8 cellular contexts compared by ENCODE assay signal in the genomic region with DNA sequence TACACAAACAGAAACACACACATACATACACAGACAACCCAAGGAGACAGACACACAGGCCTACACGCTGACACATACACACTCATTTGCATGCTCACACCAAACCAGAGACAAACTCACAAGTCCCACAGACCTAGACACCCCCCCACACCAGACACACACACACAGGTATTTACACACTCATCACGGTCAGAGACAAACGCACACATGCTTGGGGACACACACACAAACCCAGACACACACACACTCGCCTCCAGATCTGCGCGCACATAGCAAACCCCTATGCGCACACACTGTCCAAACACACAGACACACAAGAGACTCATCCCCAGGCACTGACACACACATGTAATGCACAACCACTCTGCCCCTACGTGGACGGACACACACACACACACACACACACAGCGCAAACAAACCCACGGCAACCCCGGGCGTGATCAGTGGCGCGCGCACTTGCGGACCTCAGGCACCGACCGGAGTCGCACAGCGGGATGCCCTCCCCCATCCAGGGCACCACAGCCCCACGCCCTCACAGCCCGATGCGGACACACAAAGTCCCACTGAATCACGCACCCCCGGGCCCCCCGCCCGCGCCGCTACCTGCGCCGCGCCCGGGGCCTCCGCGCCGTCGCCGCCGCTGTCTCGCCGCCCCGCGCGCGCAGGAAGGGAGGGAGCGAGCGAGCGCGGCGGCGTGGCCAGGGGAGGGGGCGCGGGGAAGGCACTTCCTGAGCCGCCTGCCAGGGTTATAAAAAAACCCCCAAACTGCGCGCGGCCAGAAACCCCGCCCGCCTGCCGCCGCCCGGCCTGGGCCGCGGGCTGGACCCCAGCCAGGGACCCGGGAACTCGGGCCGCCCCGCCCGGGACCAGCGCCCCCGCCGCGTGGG. TPM values are rescaled to one million over a fixed set of nuclear protein-coding genes. Genes with fewer than 3 reads are reported as not detected.
A peak's percentile ranks its signal among the peaks of the same experiment; 100 is the strongest.
DNase-seq lines count a peak whose midpoint lies in the region; ATAC-seq, FAIRE-seq and TF ChIP-seq lines count a peak whose summit lies in the region.

A gene (minus strand): TSS at position 675 of the 887 bp plus-strand sequence. CDS start 5,005 bp downstream, outside the sequence.

- TF ChIP-seq CTCF in astrocyte of the cerebellum (IDR thresholded peaks at IDR 0.05; ENCODE audit: low read depth, low read length, missing control alignments), result no peak

- no peak for FAIRE-seq in small intestine (lab: Jason Lieb, UNC)

- no peak for ATAC-seq in GM19395 (IDR thresholded peaks at IDR 0.05; ENCODE audit: unreplicated experiment)
- no peak for ATAC-seq in HG02981 (IDR thresholded peaks at IDR 0.05; ENCODE audit: unreplicated experiment)

- H3K9me3 ChIP-seq in SJSA1 (replicated peaks) (no peaks in the 10 kb centered on the region), small intestine (ENCODE audit: control insufficient read depth, low read depth) (no peaks in the 10 kb centered on the region)

- H3K27ac ChIP-seq in SJSA1 (peak within 1 kb of the TSS; percentile 64), small intestine (ENCODE audit: low read depth in 1 of 2, low read length in 1 of 2) (peak within 1 kb of the TSS in 1 of 2 donors; percentile 68)

- DNase-seq in CMK (ENCODE audit: low read depth), result peak; percentile 38
- DNase-seq in SJSA1 (ENCODE audit: low read depth in 1 of 2, low spot score in 2 of 2), result peak in 1 of 2 experiments; percentile 53
- DNase-seq in astrocyte of the cerebellum (ENCODE audit: low read depth), result no peak
- DNase-seq in iPS-NIHi11 (ENCODE audit: low spot score), result peak; percentile 68
- no peak for DNase-seq in small intestine
- DNase-seq in NCI-H1436 treated with DMSO at 0.1 percent for 48 hours (lab: John Stamatoyannopoulos, UW), result no peak

- H3K27me3 ChIP-seq in SJSA1 (replicated peaks) (no peaks in the 10 kb centered on the region), small intestine (ENCODE audit: control insufficient read depth in 2 of 2, insufficient read depth in 2 of 2, low read length in 2 of 2) (peaks cover 0 to 8% of the 10 kb centered on the region in 2 donors)

- peaks cover 38% of the 10 kb centered on the region for H3K4me1 ChIP-seq in SJSA1 (replicated peaks)
- peaks cover 0 to 3% of the 10 kb centered on the region in 2 donors for H3K4me1 ChIP-seq in small intestine (ENCODE audit: control insufficient read depth in 2 of 2, insufficient read depth in 1 of 2, low read depth in 1 of 2, low read length in 1 of 2)

- H3K4me3 ChIP-seq in SJSA1 (peak within 1 kb of the TSS; percentile 60), astrocyte of the cerebellum (ENCODE audit: low read depth, low read length) (peak within 1 kb of the TSS; percentile 97), small intestine (ENCODE audit: low read depth in 1 of 2, low read length in 2 of 2) (peak within 1 kb of the TSS; percentile 36 to 49)

- H3K36me3 ChIP-seq in SJSA1 (peaks cover 9% of the 10 kb centered on the region), small intestine (ENCODE audit: control insufficient read depth in 2 of 2, insufficient read depth in 2 of 2, low read length in 2 of 2) (no peaks in the 10 kb centered on the region)

- 1 to 5% (median 2%) methylated on average over 42 to 74 of the region's 74 CpGs for WGBS in small intestine, 3 donors

- in situ Hi-C loops in astrocyte of the cerebellum (cut with HindIII; ENCODE audit: low sequenced_read_pairs), result no loop called here

RNA-seq across cellular contexts. Expression of the gene that starts here (rescaled TPM):
- total RNA-seq in SJSA1 (2014; rRNA removed; shearing (Covaris generic)), result 6.0 and 6.3 TPM in 2 replicates
- polyA plus RNA-seq in small intestine, result 1 to 10 TPM in 2 of 3 donors, not detected in 1; 1.9 to 8.5 TPM

Comparison
In these comparisons a context has a peak if more than half of its experiments do, and no peak if none do; other contexts are left out.
1. DNase-seq: peak in CMK (single experiment) and iPS-NIHi11 (single experiment); none in astrocyte of the cerebellum (single experiment), small intestine (single experiment) and NCI-H1436 treated with DMSO at 0.1 percent for 48 hours (single experiment).
2. H3K4me3 ChIP-seq: peak in every context shown above with its lines; median percentile 97 in astrocyte of the cerebellum; 60 in SJSA1; 42 in small intestine.